ENCODE assay signal across 16 cellular contexts in genomic region chrX:72889740-72890139, GRCh38. TPM values are rescaled to one million over a fixed set of nuclear protein-coding genes. Genes with fewer than 3 reads are reported as not detected.
"Had no signal": no experiment of that assay in that cellular context is flagged by ENCODE, and none has a peak within 500 bp of the region (broad histone marks: within the 10 kb centered on the region; RNA-seq: fewer than 3 reads in every experiment).

No MANE protein-coding gene starts in this region.

RNA-seq across cellular contexts. Expression of gene FAM236C, which starts 22.7 kb away (rescaled TPM):
- total RNA-seq: stomach, subcutaneous adipose tissue, suprapubic skin, temporal lobe, testis, thoracic aorta, thyroid gland, tibial nerve, transverse colon, upper lobe of left lung, upper lobe of right lung, ureter, urinary bladder, uterus, vagina had no signal
- polyA plus RNA-seq: stomach, thymus, urinary bladder had no signal

RNA-seq across cellular contexts. Expression of gene FAM236A, which starts 48.3 kb away (rescaled TPM):
- total RNA-seq: stomach, subcutaneous adipose tissue, suprapubic skin, temporal lobe, thoracic aorta, tibial nerve, transverse colon, upper lobe of left lung, upper lobe of right lung, ureter, urinary bladder, uterus, vagina had no signal
- polyA plus RNA-seq: stomach, thymus, urinary bladder had no signal

RNA-seq across cellular contexts. Expression of gene DMRTC1, which starts 53.9 kb away (rescaled TPM):
- total RNA-seq: subcutaneous adipose tissue, suprapubic skin, temporal lobe, thoracic aorta, tibial nerve, transverse colon, ureter, urinary bladder had no signal
- polyA plus RNA-seq: stomach, urinary bladder had no signal
